Comparison of ENCODE assay signal across 8 cellular contexts in genomic region chr3:32733631-32734229, GRCh38. TPM values are rescaled to one million over a fixed set of nuclear protein-coding genes. Genes with fewer than 3 reads are reported as not detected.
DNase-seq lines count a peak whose midpoint lies in the region; ATAC-seq and TF ChIP-seq lines count a peak whose summit lies in the region.

No MANE protein-coding gene starts in this region.

- H3K4me2 ChIP-seq in fibroblast of lung (ENCODE audit: extremely low read depth, insufficient read depth, low read length), result no peak overlapping the region

- ATAC-seq in HG03354 (IDR thresholded peaks at IDR 0.05; ENCODE audit: poor library complexity, severe bottlenecking, unreplicated experiment) (peak; percentile 54), HG03097 (IDR thresholded peaks at IDR 0.05; ENCODE audit: low FRiP score, unreplicated experiment) (no peak), GM21619 (IDR thresholded peaks at IDR 0.05; ENCODE audit: unreplicated experiment) (no peak)

- H3K79me2 ChIP-seq in fibroblast of lung (ENCODE audit: control insufficient read depth, insufficient read depth, low read length), result no peaks in the 10 kb centered on the region

- H2AFZ ChIP-seq in fibroblast of lung (ENCODE audit: low read length), result no peak overlapping the region

- no peak overlapping the region for H3K4me3 ChIP-seq in fibroblast of lung (replicated peaks in 1 of 4; ENCODE audit: control extremely low read depth in 1 of 4, insufficient read depth in 1 of 4, low read depth in 3 of 4, low read length in 4 of 4)

- TF ChIP-seq CTCF in fibroblast of lung (conservative IDR thresholded peaks at IDR 0.05 in 1 of 2, IDR thresholded peaks at IDR 0.05 in 1 of 2; ENCODE audit: low read depth in 1 of 2, low read length in 2 of 2), result peak; percentile 40 to 69

- H3K4me1 ChIP-seq in fibroblast of lung (ENCODE audit: control insufficient read depth, extremely low read depth, insufficient read depth, low read length), result no peaks in the 10 kb centered on the region

- no peak overlapping the region for H3K9ac ChIP-seq in fibroblast of lung (ENCODE audit: insufficient read depth, low read length)

- peak; percentile 11 for DNase-seq in Caki2 (ENCODE audit: low read depth)
- peak; percentile 4 for DNase-seq in SHP77 treated with DMSO at 0.1 percent for 48 hours (lab: John Stamatoyannopoulos, UW)
- DNase-seq in fibroblast of lung (ENCODE audit: low read depth in 2 of 2), result peak; percentile 16 to 70
- peak; percentile 27 for DNase-seq in retina
- no peak for DNase-seq in activated T-cell treated with anti-CD3 and anti-CD28 coated beads, Interleukin-2, amount 50 U/mL, for 1 hour

- no peak overlapping the region for H3K27ac ChIP-seq in fibroblast of lung (ENCODE audit: insufficient read depth, low read length)

- in situ Hi-C loops in Caki2 (cut with HindIII; ENCODE audit: low pct_unique_long_range_greater_than_20kb, low sequenced_read_pairs), result no loop called here

- H3K36me3 ChIP-seq in fibroblast of lung (ENCODE audit: control insufficient read depth, insufficient read depth, low read length), result no peaks in the 10 kb centered on the region

- H3K9me3 ChIP-seq in fibroblast of lung (ENCODE audit: control insufficient read depth, insufficient read depth, low read depth, low read length), result no peaks in the 10 kb centered on the region

- H3K27me3 ChIP-seq in fibroblast of lung (ENCODE audit: control insufficient read depth, insufficient read depth, low read length), result no peaks in the 10 kb centered on the region

- H4K20me1 ChIP-seq in fibroblast of lung (ENCODE audit: control insufficient read depth, extremely low read depth, insufficient read depth, low read length), result peaks cover 2% of the 10 kb centered on the region

RNA-seq across cellular contexts. Expression of gene CNOT10, which starts 48.7 kb away (rescaled TPM):
- total RNA-seq in Caki2 (2014; rRNA removed; shearing (Covaris generic); ENCODE audit: low replicate concordance), result 8.7 and 16.2 TPM in 2 replicates
- total RNA-seq in fibroblast of lung, result 28.6 and 28.8 TPM in 2 replicates
- 16.9 and 17.5 TPM in 2 replicates for polyA plus RNA-seq in fibroblast of lung
- polyA plus RNA-seq in fibroblast of lung (2012), result 10.2 and 10.9 TPM in 2 replicates
- 1.8 and 14.1 TPM in 2 replicates for polyA minus RNA-seq in fibroblast of lung (ENCODE audit: low replicate concordance)
